Comparison of ENCODE assay signal across 1 cellular context in the genomic region with DNA sequence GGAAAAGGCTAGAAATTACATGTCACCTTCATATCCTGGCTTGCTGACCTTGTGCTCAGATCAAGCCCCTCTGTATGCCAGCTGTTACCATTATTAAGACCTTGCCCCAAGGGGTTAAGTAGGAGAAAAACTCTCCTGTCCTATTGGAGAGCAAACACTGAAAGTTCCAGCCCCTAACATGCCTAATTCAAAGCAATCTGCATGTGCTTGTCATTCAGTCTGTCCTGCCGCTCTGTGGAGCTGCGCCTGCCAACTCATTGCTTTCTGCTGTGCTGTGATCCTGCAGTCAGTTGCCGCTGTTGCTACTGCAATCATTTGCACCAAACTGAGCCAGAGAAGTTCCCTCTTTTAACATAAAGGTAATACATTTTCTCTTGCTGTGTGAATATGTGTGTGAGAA.
TF ChIP-seq lines count a peak whose summit lies in the region.

No MANE protein-coding gene starts in this region.

TF ChIP-seq in liver, 16 proteins besides CTCF, POLR2A, EP300 and RAD21 (continued from another document):
- TF ChIP-seq, protein P1, sequence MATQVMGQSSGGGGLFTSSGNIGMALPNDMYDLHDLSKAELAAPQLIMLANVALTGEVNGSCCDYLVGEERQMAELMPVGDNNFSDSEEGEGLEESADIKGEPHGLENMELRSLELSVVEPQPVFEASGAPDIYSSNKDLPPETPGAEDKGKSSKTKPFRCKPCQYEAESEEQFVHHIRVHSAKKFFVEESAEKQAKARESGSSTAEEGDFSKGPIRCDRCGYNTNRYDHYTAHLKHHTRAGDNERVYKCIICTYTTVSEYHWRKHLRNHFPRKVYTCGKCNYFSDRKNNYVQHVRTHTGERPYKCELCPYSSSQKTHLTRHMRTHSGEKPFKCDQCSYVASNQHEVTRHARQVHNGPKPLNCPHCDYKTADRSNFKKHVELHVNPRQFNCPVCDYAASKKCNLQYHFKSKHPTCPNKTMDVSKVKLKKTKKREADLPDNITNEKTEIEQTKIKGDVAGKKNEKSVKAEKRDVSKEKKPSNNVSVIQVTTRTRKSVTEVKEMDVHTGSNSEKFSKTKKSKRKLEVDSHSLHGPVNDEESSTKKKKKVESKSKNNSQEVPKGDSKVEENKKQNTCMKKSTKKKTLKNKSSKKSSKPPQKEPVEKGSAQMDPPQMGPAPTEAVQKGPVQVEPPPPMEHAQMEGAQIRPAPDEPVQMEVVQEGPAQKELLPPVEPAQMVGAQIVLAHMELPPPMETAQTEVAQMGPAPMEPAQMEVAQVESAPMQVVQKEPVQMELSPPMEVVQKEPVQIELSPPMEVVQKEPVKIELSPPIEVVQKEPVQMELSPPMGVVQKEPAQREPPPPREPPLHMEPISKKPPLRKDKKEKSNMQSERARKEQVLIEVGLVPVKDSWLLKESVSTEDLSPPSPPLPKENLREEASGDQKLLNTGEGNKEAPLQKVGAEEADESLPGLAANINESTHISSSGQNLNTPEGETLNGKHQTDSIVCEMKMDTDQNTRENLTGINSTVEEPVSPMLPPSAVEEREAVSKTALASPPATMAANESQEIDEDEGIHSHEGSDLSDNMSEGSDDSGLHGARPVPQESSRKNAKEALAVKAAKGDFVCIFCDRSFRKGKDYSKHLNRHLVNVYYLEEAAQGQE (IDR thresholded peaks at IDR 0.05): peak; percentile 91
- peak in 1 of 2 donors; percentile 37 for TF ChIP-seq JUND (IDR thresholded peaks at IDR 0.05)
- TF ChIP-seq TAF1 (conservative IDR thresholded peaks at IDR 0.05): peak; percentile 99
- TF ChIP-seq NR2F2 (IDR thresholded peaks at IDR 0.05): peak; percentile 30
